Comparison of ENCODE assay signal across 20 cellular contexts in genomic region chr5:92808474-92808873, GRCh38.
"Had no signal": no experiment of that assay in that cellular context is flagged by ENCODE, and none has a peak within 500 bp of the region (broad histone marks: within the 10 kb centered on the region; RNA-seq: fewer than 3 reads in every experiment).

No MANE protein-coding gene starts in this region.

- H3K9me3 ChIP-seq: gastrocnemius medialis, ovary, psoas muscle, spleen, suprapubic skin had no signal

- H3K4me1 ChIP-seq: gastrocnemius medialis, psoas muscle, spleen, suprapubic skin had no signal

- H3K27ac ChIP-seq: gastrocnemius medialis, ovary, psoas muscle, skin epidermis, spleen, suprapubic skin had no signal

- FAIRE-seq: keratinocyte had no signal

- H3K4me3 ChIP-seq: gastrocnemius medialis, lung, ovary, psoas muscle, skin epidermis, spleen, suprapubic skin had no signal

- ATAC-seq: effector memory CD8-positive, alpha-beta T cell; gastrocnemius medialis; left lobe of liver; natural killer cell; psoas muscle; right cardiac atrium; stimulated activated naive B cell treated with anti-CD40 and anti-IgM and Interleukin-4, amounts not matched to agents 10 μg/mL and 1 μg/mL and 100 μg/mL, for 72 hours had no signal

- H3K36me3 ChIP-seq: gastrocnemius medialis, ovary, spleen, suprapubic skin had no signal

- DNase-seq: cortex of kidney; effector memory CD8-positive, alpha-beta T cell; gastrocnemius medialis; head of caudate nucleus; natural killer cell; occipital lobe; ovary; posterior cingulate gyrus; psoas muscle; right cardiac atrium; spleen; stimulated activated CD4-positive, alpha-beta T cell treated with anti-CD3 and anti-CD28 coated beads, Interleukin-15, amount 100 ng/mL, for 24 hours; stimulated activated CD4-positive, alpha-beta T cell treated with anti-CD3 and anti-CD28 coated beads, Interleukin-2, amount 100 ng/mL, for 48 hours; stimulated activated naive B cell treated with anti-CD40 and anti-IgM and Interleukin-4, amounts not matched to agents 10 μg/mL and 1 μg/mL and 100 μg/mL, for 72 hours; trophoblast cell had no signal
